8 cellular contexts compared by ENCODE assay signal in the genomic region with DNA sequence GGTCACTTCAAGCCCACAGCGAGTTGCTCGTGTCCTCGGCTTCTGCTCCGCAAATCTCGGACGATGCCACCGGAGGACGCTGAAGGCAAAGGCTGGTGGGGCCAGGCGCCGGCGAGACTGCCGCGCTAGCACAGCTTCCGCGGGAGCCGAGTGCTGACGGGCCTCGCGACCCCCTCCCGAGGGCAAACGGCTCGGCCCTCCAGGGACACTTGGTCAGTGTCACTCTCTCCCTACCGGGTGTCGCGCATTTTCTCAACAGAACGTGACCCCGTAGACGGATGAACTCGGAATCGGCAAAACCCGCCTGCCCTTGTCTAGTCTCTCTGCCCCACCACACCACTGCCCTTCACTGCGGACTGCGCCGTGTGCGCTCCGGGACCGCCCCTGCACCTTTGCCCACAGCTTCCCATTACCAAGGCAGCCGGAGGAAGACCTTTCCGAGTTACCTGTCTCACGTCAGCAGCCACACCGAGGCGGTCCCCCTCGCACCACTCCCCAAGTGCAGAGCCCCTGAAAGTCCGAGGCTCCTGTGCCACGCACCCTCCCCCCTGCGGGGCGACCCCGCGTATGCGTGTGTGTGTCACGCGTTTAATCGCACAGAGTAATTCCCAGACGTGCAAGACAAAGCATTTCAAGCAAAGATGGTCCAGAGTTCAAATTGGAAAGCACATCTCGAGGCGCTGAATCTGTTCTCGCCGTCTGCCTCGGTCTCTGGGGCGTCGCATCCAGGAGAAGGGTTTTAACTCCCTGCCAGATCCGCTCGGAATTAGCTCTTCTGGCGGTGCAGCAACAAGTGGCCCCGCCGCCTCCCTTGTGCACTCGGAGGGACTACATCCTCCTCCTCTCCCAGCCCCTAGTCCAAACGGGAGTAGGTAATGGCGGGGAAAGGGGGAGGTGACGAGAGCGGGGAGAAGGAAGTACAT.
A peak's percentile ranks its signal among the peaks of the same experiment; 100 is the strongest.
DNase-seq lines count a peak whose midpoint lies in the region; ATAC-seq and TF ChIP-seq lines count a peak whose summit lies in the region.

No MANE protein-coding gene starts in this region.

- DNase-seq in ELF-1 (ENCODE audit: low read depth, low spot score) (peak; percentile 70), glomerular visceral epithelial cell (ENCODE audit: extremely low spot score) (peak; percentile 67), posterior vena cava (ENCODE audit: low spot score) (peak; percentile 75), middle frontal gyrus (ENCODE audit: extremely low spot score, low spot score) (no peak)
- peak; percentile 36 for DNase-seq in activated CD8-positive, alpha-beta T cell treated with anti-CD3 and anti-CD28 coated beads, Interleukin-2, amount 10 ng/mL, durations not matched to agents 7 days and 5 days

- peaks cover 82% of the 10 kb centered on the region for H3K27me3 Mint-ChIP-seq in activated CD8-positive, alpha-beta T cell treated with anti-CD3 and anti-CD28 coated beads, Interleukin-2, amount 10 ng/mL, durations not matched to agents 7 days and 5 days (ENCODE audit: low read depth)

- H3K4me1 Mint-ChIP-seq in activated CD8-positive, alpha-beta T cell treated with anti-CD3 and anti-CD28 coated beads, Interleukin-2, amount 10 ng/mL, durations not matched to agents 7 days and 5 days (ENCODE audit: low read depth) = peaks cover 43% of the 10 kb centered on the region

- intact Hi-C loops in posterior vena cava (cut with DNase I) = no loop called here

- no peaks in the 10 kb centered on the region for H3K9me3 Mint-ChIP-seq in activated CD8-positive, alpha-beta T cell treated with anti-CD3 and anti-CD28 coated beads, Interleukin-2, amount 10 ng/mL, durations not matched to agents 7 days and 5 days (ENCODE audit: insufficient read depth)

- peak; percentile 24 for ATAC-seq in activated CD8-positive, alpha-beta T cell treated with anti-CD3 and anti-CD28 coated beads, Interleukin-2, amount 10 ng/mL, durations not matched to agents 7 days and 5 days
- ATAC-seq in GM19395 (IDR thresholded peaks at IDR 0.05; ENCODE audit: unreplicated experiment) (no peak), GM21528 (IDR thresholded peaks at IDR 0.05; ENCODE audit: low FRiP score, unreplicated experiment) (no peak)

- TF ChIP-seq RAD21 in Ishikawa (IDR thresholded peaks at IDR 0.05; ENCODE audit: low read depth) = peak; percentile 56; the same call in 1 of the 2 replicates

- POLR2A ChIA-PET in activated CD8-positive, alpha-beta T cell treated with anti-CD3 and anti-CD28 coated beads, Interleukin-2, amount 10 ng/mL, durations not matched to agents 7 days and 5 days (lab: Charles Lee) = no interaction called here

- peaks cover 7% of the 10 kb centered on the region for H3K36me3 Mint-ChIP-seq in activated CD8-positive, alpha-beta T cell treated with anti-CD3 and anti-CD28 coated beads, Interleukin-2, amount 10 ng/mL, durations not matched to agents 7 days and 5 days (ENCODE audit: low read depth)

- CTCF ChIA-PET in activated CD8-positive, alpha-beta T cell treated with anti-CD3 and anti-CD28 coated beads, Interleukin-2, amount 10 ng/mL, durations not matched to agents 7 days and 5 days (lab: Charles Lee) = no interaction called here

- peak overlapping the region; percentile 54 for H3K4me3 Mint-ChIP-seq in activated CD8-positive, alpha-beta T cell treated with anti-CD3 and anti-CD28 coated beads, Interleukin-2, amount 10 ng/mL, durations not matched to agents 7 days and 5 days

- TF ChIP-seq EP300 in Ishikawa (IDR thresholded peaks at IDR 0.05; ENCODE audit: borderline replicate concordance) = no peak

- no peak overlapping the region for H3K27ac Mint-ChIP-seq in activated CD8-positive, alpha-beta T cell treated with anti-CD3 and anti-CD28 coated beads, Interleukin-2, amount 10 ng/mL, durations not matched to agents 7 days and 5 days

TF ChIP-seq in Ishikawa, 13 proteins besides CTCF, POLR2A, EP300 and RAD21:
- TF ChIP-seq ZBTB7A (IDR thresholded peaks at IDR 0.05; ENCODE audit: low read depth) (no peak), FOXM1 (IDR thresholded peaks at IDR 0.05; ENCODE audit: borderline replicate concordance, low read depth) (no peak), TAF1 (IDR thresholded peaks at IDR 0.05; ENCODE audit: low read depth) (no peak), NFIC (IDR thresholded peaks at IDR 0.05) (no peak), CREB1 (IDR thresholded peaks at IDR 0.05; ENCODE audit: low read depth) (no peak), CEBPB (IDR thresholded peaks at IDR 0.05) (no peak), TCF12 (IDR thresholded peaks at IDR 0.05; ENCODE audit: low read depth) (no peak), TEAD4 (IDR thresholded peaks at IDR 0.05) (no peak), YY1 (IDR thresholded peaks at IDR 0.05; ENCODE audit: low read depth) (no peak), EGR1 (IDR thresholded peaks at IDR 0.05) (no peak)
- TF ChIP-seq, protein P1, sequence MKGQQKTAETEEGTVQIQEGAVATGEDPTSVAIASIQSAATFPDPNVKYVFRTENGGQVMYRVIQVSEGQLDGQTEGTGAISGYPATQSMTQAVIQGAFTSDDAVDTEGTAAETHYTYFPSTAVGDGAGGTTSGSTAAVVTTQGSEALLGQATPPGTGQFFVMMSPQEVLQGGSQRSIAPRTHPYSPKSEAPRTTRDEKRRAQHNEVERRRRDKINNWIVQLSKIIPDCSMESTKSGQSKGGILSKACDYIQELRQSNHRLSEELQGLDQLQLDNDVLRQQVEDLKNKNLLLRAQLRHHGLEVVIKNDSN (IDR thresholded peaks at IDR 0.05) = no peak
- TF ChIP-seq, protein P2, sequence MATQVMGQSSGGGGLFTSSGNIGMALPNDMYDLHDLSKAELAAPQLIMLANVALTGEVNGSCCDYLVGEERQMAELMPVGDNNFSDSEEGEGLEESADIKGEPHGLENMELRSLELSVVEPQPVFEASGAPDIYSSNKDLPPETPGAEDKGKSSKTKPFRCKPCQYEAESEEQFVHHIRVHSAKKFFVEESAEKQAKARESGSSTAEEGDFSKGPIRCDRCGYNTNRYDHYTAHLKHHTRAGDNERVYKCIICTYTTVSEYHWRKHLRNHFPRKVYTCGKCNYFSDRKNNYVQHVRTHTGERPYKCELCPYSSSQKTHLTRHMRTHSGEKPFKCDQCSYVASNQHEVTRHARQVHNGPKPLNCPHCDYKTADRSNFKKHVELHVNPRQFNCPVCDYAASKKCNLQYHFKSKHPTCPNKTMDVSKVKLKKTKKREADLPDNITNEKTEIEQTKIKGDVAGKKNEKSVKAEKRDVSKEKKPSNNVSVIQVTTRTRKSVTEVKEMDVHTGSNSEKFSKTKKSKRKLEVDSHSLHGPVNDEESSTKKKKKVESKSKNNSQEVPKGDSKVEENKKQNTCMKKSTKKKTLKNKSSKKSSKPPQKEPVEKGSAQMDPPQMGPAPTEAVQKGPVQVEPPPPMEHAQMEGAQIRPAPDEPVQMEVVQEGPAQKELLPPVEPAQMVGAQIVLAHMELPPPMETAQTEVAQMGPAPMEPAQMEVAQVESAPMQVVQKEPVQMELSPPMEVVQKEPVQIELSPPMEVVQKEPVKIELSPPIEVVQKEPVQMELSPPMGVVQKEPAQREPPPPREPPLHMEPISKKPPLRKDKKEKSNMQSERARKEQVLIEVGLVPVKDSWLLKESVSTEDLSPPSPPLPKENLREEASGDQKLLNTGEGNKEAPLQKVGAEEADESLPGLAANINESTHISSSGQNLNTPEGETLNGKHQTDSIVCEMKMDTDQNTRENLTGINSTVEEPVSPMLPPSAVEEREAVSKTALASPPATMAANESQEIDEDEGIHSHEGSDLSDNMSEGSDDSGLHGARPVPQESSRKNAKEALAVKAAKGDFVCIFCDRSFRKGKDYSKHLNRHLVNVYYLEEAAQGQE (IDR thresholded peaks at IDR 0.05; ENCODE audit: low read depth) = no peak
- TF ChIP-seq, protein P3, sequence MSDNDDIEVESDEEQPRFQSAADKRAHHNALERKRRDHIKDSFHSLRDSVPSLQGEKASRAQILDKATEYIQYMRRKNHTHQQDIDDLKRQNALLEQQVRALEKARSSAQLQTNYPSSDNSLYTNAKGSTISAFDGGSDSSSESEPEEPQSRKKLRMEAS (IDR thresholded peaks at IDR 0.05) = no peak
